ENCODE assay signal across 23 cellular contexts in genomic region chr13:51581148-51581820, GRCh38.
"Had no signal": no experiment of that assay in that cellular context is flagged by ENCODE, and none has a peak within 500 bp of the region (broad histone marks: within the 10 kb centered on the region; RNA-seq: fewer than 3 reads in every experiment).

No MANE protein-coding gene starts in this region.

- H3K4me3 ChIP-seq: esophagus muscularis mucosa, left ventricle myocardium inferior, upper lobe of left lung had no signal

- H3K27me3 ChIP-seq: esophagus muscularis mucosa, upper lobe of left lung had no signal

- H3K27ac Mint-ChIP-seq: activated CD8-positive, alpha-beta T cell treated with anti-CD3 and anti-CD28 coated beads, Interleukin-2, amount 10 ng/mL, durations not matched to agents 7 days and 5 days; activated naive CD4-positive, alpha-beta T cell treated with anti-CD3 and anti-CD28 coated beads, Interleukin-2, amount 50 U/mL, for 72 hours; brain; natural killer cell had no signal

- FAIRE-seq: colon, endothelial cell of umbilical vein, frontal cortex, TTC549 had no signal

- H3K4me3 Mint-ChIP-seq: activated CD8-positive, alpha-beta T cell treated with anti-CD3 and anti-CD28 coated beads, Interleukin-2, amount 10 ng/mL, durations not matched to agents 7 days and 5 days; brain; natural killer cell had no signal

- H3K9me3 Mint-ChIP-seq: natural killer cell had no signal

- DNase-seq: activated CD4-positive, alpha-beta T cell treated with anti-CD3 and anti-CD28 coated beads for 1 hour; activated CD4-positive, alpha-beta T cell treated with anti-CD3 and anti-CD28 coated beads, Interleukin-2, amount 50 U/mL, for 1 hour; activated CD8-positive, alpha-beta T cell treated with anti-CD3 and anti-CD28 coated beads, Interleukin-2, amount 10 ng/mL, durations not matched to agents 7 days and 5 days; aorta; caudate nucleus; effector memory CD4-positive, alpha-beta T cell; head of caudate nucleus; hypothalamus; left ventricle myocardium inferior; mammary epithelial cell; midbrain; natural killer cell; stimulated activated CD4-positive, alpha-beta T cell treated with anti-CD3 and anti-CD28 coated beads, Interleukin-4, amount 100 ng/mL, for 1 hour; stimulated activated naive CD8-positive, alpha-beta T cell treated with anti-CD3 and anti-CD28 coated beads, Interleukin-15, Interleukin-2, amounts not matched to agents 100 U/mL and 50 U/mL, for 24 hours; upper lobe of left lung; WERI-Rb-1 had no signal

- H3K27ac ChIP-seq: esophagus muscularis mucosa, left ventricle myocardium inferior, upper lobe of left lung, WERI-Rb-1 had no signal

- H3K9me3 ChIP-seq: esophagus muscularis mucosa, left ventricle myocardium inferior, upper lobe of left lung had no signal

- ATAC-seq: activated CD8-positive, alpha-beta T cell treated with anti-CD3 and anti-CD28 coated beads, Interleukin-2, amount 10 ng/mL, durations not matched to agents 7 days and 5 days; activated naive CD4-positive, alpha-beta T cell treated with anti-CD3 and anti-CD28 coated beads, Interleukin-2, amount 50 U/mL, for 72 hours; natural killer cell; stimulated activated naive CD8-positive, alpha-beta T cell treated with anti-CD3 and anti-CD28 coated beads, Interleukin-15, Interleukin-2, amounts not matched to agents 100 U/mL and 50 U/mL, for 24 hours had no signal

- H3K36me3 ChIP-seq: esophagus muscularis mucosa, left ventricle myocardium inferior, upper lobe of left lung, WERI-Rb-1 had no signal

- H3K36me3 Mint-ChIP-seq: brain, natural killer cell had no signal
